ENCODE assay signal across 8 cellular contexts in genomic region chr10:113094114-113094486, GRCh38.
DNase-seq lines count a peak whose midpoint lies in the region; ATAC-seq and TF ChIP-seq lines count a peak whose summit lies in the region.

No MANE protein-coding gene starts in this region.

- no peaks in the 10 kb centered on the region for H3K36me3 Mint-ChIP-seq in CD4-positive, CD25-positive, alpha-beta regulatory T cell

- ATAC-seq in CD4-positive, CD25-positive, alpha-beta regulatory T cell (ENCODE audit: low read depth in 2 of 2), result peak in 1 of 2 donors; percentile 36
- peak; percentile 83 for ATAC-seq in GM21737 (IDR thresholded peaks at IDR 0.05; ENCODE audit: unreplicated experiment)
- no peak for ATAC-seq in GM18873 (IDR thresholded peaks at IDR 0.05; ENCODE audit: low FRiP score, unreplicated experiment)

- H3K4me1 Mint-ChIP-seq in CD4-positive, CD25-positive, alpha-beta regulatory T cell, result peaks cover 8 to 29% (median 15%) of the 10 kb centered on the region in 4 donors

- peaks cover 14% of the 10 kb centered on the region for H3K4me1 ChIP-seq in CD4-positive, CD25-positive, alpha-beta regulatory T cell (ENCODE audit: control insufficient read depth, insufficient read depth, low read length, poor library complexity, severe bottlenecking)
- H3K4me1 ChIP-seq in BE2C, result peaks cover 17% of the 10 kb centered on the region

- no peaks in the 10 kb centered on the region for H3K27me3 Mint-ChIP-seq in CD4-positive, CD25-positive, alpha-beta regulatory T cell

- TF ChIP-seq CTCF in foreskin fibroblast (IDR thresholded peaks at IDR 0.05; ENCODE audit: low read depth, low read length), result no peak
- TF ChIP-seq CTCF in BE2C (IDR thresholded peaks at IDR 0.05; ENCODE audit: low read depth, low read length), result no peak

- H3K27ac Mint-ChIP-seq in CD4-positive, CD25-positive, alpha-beta regulatory T cell, result no peak overlapping the region

- H3K36me3 ChIP-seq in CD4-positive, CD25-positive, alpha-beta regulatory T cell (ENCODE audit: control insufficient read depth, insufficient read depth, low read length), result no peaks in the 10 kb centered on the region
- no peaks in the 10 kb centered on the region for H3K36me3 ChIP-seq in BE2C

- peaks cover 0 to 2% (median 0%) of the 10 kb centered on the region in 7 donors for H3K9me3 Mint-ChIP-seq in CD4-positive, CD25-positive, alpha-beta regulatory T cell

- H3K4me3 Mint-ChIP-seq in CD4-positive, CD25-positive, alpha-beta regulatory T cell, result peak overlapping the region in 3 of 4 donors; percentile 20 to 38 (median 31)

- peak overlapping the region; percentile 42 for H3K4me3 ChIP-seq in CD4-positive, CD25-positive, alpha-beta regulatory T cell (ENCODE audit: low read depth, low read length)
- no peak overlapping the region for H3K4me3 ChIP-seq in foreskin fibroblast (ENCODE audit: low read depth in 1 of 2, low read length in 2 of 2)
- H3K4me3 ChIP-seq in BE2C (ENCODE audit: low read depth, low read length), result no peak overlapping the region

- H3K9me3 ChIP-seq in CD4-positive, CD25-positive, alpha-beta regulatory T cell (ENCODE audit: control insufficient read depth in 2 of 2, low read length in 2 of 2), result no peaks in the 10 kb centered on the region
- no peaks in the 10 kb centered on the region for H3K9me3 ChIP-seq in BE2C

- no peak overlapping the region for H3K27ac ChIP-seq in CD4-positive, CD25-positive, alpha-beta regulatory T cell (ENCODE audit: insufficient read depth, low read length, poor library complexity, severe bottlenecking)

- DNase-seq in CD4-positive, CD25-positive, alpha-beta regulatory T cell, result peak in 2 of 3 donors; percentile 35 to 51
- DNase-seq in NOMO-1 treated with dmso at 0.1 percent for 144 hours (lab: John Stamatoyannopoulos, UW; ENCODE audit: unreplicated experiment) (peak; percentile 87), foreskin fibroblast (peak; percentile 48 to 59), retina (no peak), BE2C (no peak), NCI-H82 (lab: John Stamatoyannopoulos, UW) (no peak)

- no peaks in the 10 kb centered on the region for H3K27me3 ChIP-seq in CD4-positive, CD25-positive, alpha-beta regulatory T cell (ENCODE audit: control insufficient read depth, insufficient read depth, low read length)
- no peaks in the 10 kb centered on the region for H3K27me3 ChIP-seq in BE2C

Comparison
In these comparisons a context has a peak if more than half of its experiments do, and no peak if none do; other contexts are left out.
1. DNase-seq: peak in CD4-positive, CD25-positive, alpha-beta regulatory T cell (2 of 3), NOMO-1 treated with dmso at 0.1 percent for 144 hours (single experiment) and foreskin fibroblast (2 of 2); none in retina (single experiment), BE2C (single experiment) and NCI-H82 (single experiment).